ENCODE assay signal across 9 cellular contexts in the genomic region with DNA sequence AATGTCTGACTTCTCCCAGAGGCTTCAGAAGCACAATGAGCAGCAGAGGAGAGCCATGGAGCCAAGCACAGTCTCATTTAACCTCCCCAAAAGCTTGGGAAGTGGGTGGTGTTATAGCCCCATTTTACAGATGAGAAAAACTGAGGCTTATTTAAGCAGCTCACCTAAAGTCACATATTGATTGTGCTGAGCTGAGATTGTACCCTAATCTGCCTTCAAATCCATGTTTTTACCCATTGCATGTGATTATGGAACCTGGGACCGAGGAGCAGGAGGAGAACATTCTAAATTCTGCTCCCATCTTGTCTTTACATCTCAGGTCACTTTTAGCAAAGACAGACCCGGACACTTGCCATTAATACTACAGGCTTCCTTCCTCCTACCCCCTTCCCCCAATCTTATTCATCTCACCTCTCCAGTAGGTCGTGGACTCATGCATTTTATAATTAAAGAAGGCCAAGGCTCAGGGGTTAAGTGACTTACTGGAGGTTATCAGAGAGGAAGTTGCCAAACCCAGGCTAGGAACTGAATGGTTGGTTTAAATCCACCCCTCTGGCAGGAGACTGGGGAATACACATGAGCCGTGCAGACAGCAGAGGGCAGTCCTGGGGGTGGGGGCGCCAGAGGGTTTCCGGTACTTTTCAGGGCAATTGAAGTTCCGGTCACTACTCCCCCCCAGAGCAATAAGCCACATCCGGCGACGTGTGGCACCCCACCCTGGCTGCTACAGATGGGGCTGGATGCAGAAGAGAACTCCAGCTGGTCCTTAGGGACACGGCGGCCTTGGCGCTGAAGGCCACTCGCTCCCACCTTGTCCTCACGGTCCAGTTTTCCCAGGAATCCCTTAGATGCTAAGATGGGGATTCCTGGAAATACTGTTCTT. TPM values are rescaled to one million over a fixed set of nuclear protein-coding genes. Genes with fewer than 3 reads are reported as not detected.
DNase-seq lines count a peak whose midpoint lies in the region; ATAC-seq, FAIRE-seq and TF ChIP-seq lines count a peak whose summit lies in the region.
"Had no signal": no experiment of that assay in that cellular context is flagged by ENCODE, and none has a peak within 500 bp of the region (broad histone marks: within the 10 kb centered on the region; RNA-seq: fewer than 3 reads in every experiment).

No MANE protein-coding gene starts in this region.

- WGBS in small intestine, 3 donors, result 46 to 69% (median 63%) methylated on average over 15 of the region's 15 CpGs

- no peak for DNase-seq in AG09309 (ENCODE audit: low read depth)
- peak; percentile 94 for DNase-seq in NB4 (ENCODE audit: low read depth)
- DNase-seq in dermis blood vessel endothelial cell, result peak; percentile 58
- DNase-seq in mucosa of descending colon, result no peak
- no peak for DNase-seq in GM19239 (ENCODE audit: insufficient read length, low spot score)
- no peak for DNase-seq in stimulated activated CD4-positive, alpha-beta T cell treated with anti-CD3 and anti-CD28 coated beads, Interleukin-2, amount 100 ng/mL, for 24 hours
- DNase-seq in small intestine, result no peak
- no peak for DNase-seq in stimulated activated naive B cell treated with anti-CD40 and anti-IgM and Interleukin-4, amounts not matched to agents 10 μg/mL and 1 μg/mL and 100 μg/mL, for 72 hours

- intact Hi-C loops in mucosa of descending colon (cut with DNase I, micrococcal nuclease), result loop anchor here (5.0 to 10.0 kb wide), 4 partner anchors 45 to 115 kb away; no protein-coding TSS in a partner anchor

- peak; percentile 37 for TF ChIP-seq POLR2A in NB4 (IDR thresholded peaks at IDR 0.05; ENCODE audit: extremely low read depth, insufficient read length)

- peak overlapping the region in 1 of 2 donors; percentile 67 for H3K27ac ChIP-seq in small intestine (ENCODE audit: low read depth in 1 of 2, low read length in 1 of 2)

- H3K9me3 ChIP-seq in mucosa of descending colon (no peaks in the 10 kb centered on the region), small intestine (ENCODE audit: control insufficient read depth, low read depth) (no peaks in the 10 kb centered on the region)

- no peak overlapping the region for H3K27ac Mint-ChIP-seq in stimulated activated naive B cell treated with anti-CD40 and anti-IgM and Interleukin-4, amounts not matched to agents 10 μg/mL and 1 μg/mL and 100 μg/mL, for 72 hours

- H3K9me3 Mint-ChIP-seq in stimulated activated naive B cell treated with anti-CD40 and anti-IgM and Interleukin-4, amounts not matched to agents 10 μg/mL and 1 μg/mL and 100 μg/mL, for 72 hours, result peaks cover 1 to 8% of the 10 kb centered on the region in 2 donors

- no peaks in the 10 kb centered on the region for H3K4me1 Mint-ChIP-seq in stimulated activated naive B cell treated with anti-CD40 and anti-IgM and Interleukin-4, amounts not matched to agents 10 μg/mL and 1 μg/mL and 100 μg/mL, for 72 hours

- peak; percentile 27 for TF ChIP-seq CTCF in AG09309 (IDR thresholded peaks at IDR 0.05; ENCODE audit: control insufficient read depth, insufficient read depth, low read depth, low read length, missing control alignments)
- peak; percentile 44 for TF ChIP-seq CTCF in NB4 (IDR thresholded peaks at IDR 0.05; ENCODE audit: low read depth, low read length)
- no peak for TF ChIP-seq CTCF in mucosa of descending colon (IDR thresholded peaks at IDR 0.05)

- peaks cover 14 to 15% of the 10 kb centered on the region in 2 donors for H3K27me3 Mint-ChIP-seq in stimulated activated naive B cell treated with anti-CD40 and anti-IgM and Interleukin-4, amounts not matched to agents 10 μg/mL and 1 μg/mL and 100 μg/mL, for 72 hours

- FAIRE-seq in GM19239 (lab: Jason Lieb, UNC) (no peak), small intestine (lab: Jason Lieb, UNC) (no peak)

- no peaks in the 10 kb centered on the region for H3K36me3 Mint-ChIP-seq in stimulated activated naive B cell treated with anti-CD40 and anti-IgM and Interleukin-4, amounts not matched to agents 10 μg/mL and 1 μg/mL and 100 μg/mL, for 72 hours

- H3K4me3 Mint-ChIP-seq in stimulated activated naive B cell treated with anti-CD40 and anti-IgM and Interleukin-4, amounts not matched to agents 10 μg/mL and 1 μg/mL and 100 μg/mL, for 72 hours, result no peak overlapping the region

- peak; percentile 19 for ATAC-seq in mucosa of descending colon
- ATAC-seq in stimulated activated naive B cell treated with anti-CD40 and anti-IgM and Interleukin-4, amounts not matched to agents 10 μg/mL and 1 μg/mL and 100 μg/mL, for 72 hours (replicated peaks), result no peak

- H3K27me3 ChIP-seq in small intestine (ENCODE audit: control insufficient read depth in 2 of 2, insufficient read depth in 2 of 2, low read length in 2 of 2), result no peaks in the 10 kb centered on the region

- H3K4me3 ChIP-seq in AG09309 (ENCODE audit: control insufficient read depth, low read depth, low read length), result no peak overlapping the region
- H3K4me3 ChIP-seq in NB4 (ENCODE audit: low read depth, low read length), result peak overlapping the region; percentile 65
- H3K4me3 ChIP-seq in mucosa of descending colon, result no peak overlapping the region
- H3K4me3 ChIP-seq in small intestine (ENCODE audit: low read depth in 1 of 2, low read length in 2 of 2), result no peak overlapping the region

- H3K4me1 ChIP-seq in mucosa of descending colon (ENCODE audit: low read depth), result no peaks in the 10 kb centered on the region
- no peaks in the 10 kb centered on the region for H3K4me1 ChIP-seq in small intestine (ENCODE audit: control insufficient read depth in 2 of 2, insufficient read depth in 1 of 2, low read depth in 1 of 2, low read length in 1 of 2)

- H3K36me3 ChIP-seq in mucosa of descending colon (ENCODE audit: low read depth) (no peaks in the 10 kb centered on the region), small intestine (ENCODE audit: control insufficient read depth in 2 of 2, insufficient read depth in 2 of 2, low read length in 2 of 2) (no peaks in the 10 kb centered on the region)

RNA-seq across cellular contexts. Expression of a gene that starts 51.0 kb away (rescaled TPM):
- total RNA-seq in dermis blood vessel endothelial cell (not detected in 2 replicates), mucosa of descending colon (under 1 TPM in 1 of 3 donors, not detected in 2; 0.92 TPM)
- under 1 TPM in 1 of 3 donors, not detected in 2; 0.98 TPM for polyA plus RNA-seq in small intestine
- total RNA-seq: subcutaneous adipose tissue had no signal

Comparison
In these comparisons a context has a peak if more than half of its experiments do, and no peak if none do; other contexts are left out.
1. DNase-seq: peak in NB4 (single experiment) and dermis blood vessel endothelial cell (single experiment); none in AG09309 (single experiment), mucosa of descending colon (0 of 3), GM19239 (single experiment), stimulated activated CD4-positive, alpha-beta T cell treated with anti-CD3 and anti-CD28 coated beads, Interleukin-2, amount 100 ng/mL, for 24 hours (0 of 2), small intestine (single experiment) and stimulated activated naive B cell treated with anti-CD40 and anti-IgM and Interleukin-4, amounts not matched to agents 10 μg/mL and 1 μg/mL and 100 μg/mL, for 72 hours (single experiment).